Comparison of ENCODE assay signal across 9 cellular contexts in the genomic region with DNA sequence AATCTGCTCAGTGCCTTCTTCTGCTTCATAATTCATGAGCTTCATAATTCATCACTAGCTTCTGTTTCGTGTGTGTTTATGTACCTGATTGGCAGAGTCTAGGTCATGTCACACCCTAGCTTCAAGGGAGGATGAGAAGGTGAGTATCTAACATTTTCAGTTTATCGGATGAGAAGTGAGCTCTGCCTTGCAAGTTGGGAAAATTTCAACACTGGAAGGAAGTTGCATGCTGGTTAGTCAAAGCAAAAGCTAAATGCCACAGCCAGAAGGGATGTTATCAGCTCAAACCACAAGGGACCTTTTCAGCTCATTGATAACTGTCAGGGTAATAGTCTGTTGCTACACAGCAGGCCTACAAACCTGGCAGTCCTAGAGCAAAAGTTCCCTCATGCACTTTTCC. TPM values are rescaled to one million over a fixed set of nuclear protein-coding genes. Genes with fewer than 3 reads are reported as not detected.
A peak's percentile ranks its signal among the peaks of the same experiment; 100 is the strongest.
DNase-seq lines count a peak whose midpoint lies in the region; ATAC-seq and TF ChIP-seq lines count a peak whose summit lies in the region.
"Had no signal": no experiment of that assay in that cellular context is flagged by ENCODE, and none has a peak within 500 bp of the region (broad histone marks: within the 10 kb centered on the region; RNA-seq: fewer than 3 reads in every experiment).

No MANE protein-coding gene starts in this region.

- H3K4me1 ChIP-seq in HAP-1, result no peaks in the 10 kb centered on the region

- peaks cover 6% of the 10 kb centered on the region for H3K9me3 Mint-ChIP-seq in activated naive CD8-positive, alpha-beta T cell treated with anti-CD3 and anti-CD28 coated beads for 36 hours

- H3K4me1 Mint-ChIP-seq in activated naive CD8-positive, alpha-beta T cell treated with anti-CD3 and anti-CD28 coated beads for 36 hours, result peaks cover 29% of the 10 kb centered on the region

- H3K27ac Mint-ChIP-seq in activated naive CD8-positive, alpha-beta T cell treated with anti-CD3 and anti-CD28 coated beads for 36 hours, result peak overlapping the region; percentile 71

- peak; percentile 52 for ATAC-seq in GM21423 (IDR thresholded peaks at IDR 0.05; ENCODE audit: unreplicated experiment)
- ATAC-seq in omental fat pad (ENCODE audit: low FRiP score), result peak; percentile 70

- 0 out of 2 replicates have a peak, but pooled peaks cover 5% of the 10 kb centered on the region for H3K27me3 ChIP-seq in HAP-1 (ENCODE audit: low read depth)

- H3K36me3 Mint-ChIP-seq in activated naive CD8-positive, alpha-beta T cell treated with anti-CD3 and anti-CD28 coated beads for 36 hours, result peaks cover 1% of the 10 kb centered on the region

- in situ Hi-C loops in HAP-1 (cut with MboI; ENCODE audit: low sequenced_read_pairs), result no loop called here

- no peak overlapping the region for H3K4me3 ChIP-seq in HAP-1

- no peaks in the 10 kb centered on the region for H3K9me3 ChIP-seq in HAP-1

- no peaks in the 10 kb centered on the region for H3K27me3 Mint-ChIP-seq in activated naive CD8-positive, alpha-beta T cell treated with anti-CD3 and anti-CD28 coated beads for 36 hours

- DNase-seq in Kasumi-1 (lab: John Stamatoyannopoulos, UW) (peak; percentile 56 to 66), omental fat pad (ENCODE audit: low spot score) (no peak), HAP-1 (ENCODE audit: low spot score in 2 of 2) (no peak), HuH-7.5 (ENCODE audit: low spot score) (no peak), NCI-H2171 treated with DMSO at 0.1 percent for 48 hours (lab: John Stamatoyannopoulos, UW) (no peak)
- DNase-seq in activated naive CD8-positive, alpha-beta T cell treated with anti-CD3 and anti-CD28 coated beads for 36 hours, result no peak
- DNase-seq: foreskin melanocyte, NCI-H2227 treated with DMSO at 0.1 percent for 48 hours had no signal

- no peaks in the 10 kb centered on the region for H3K36me3 ChIP-seq in HAP-1 (replicated peaks)

- no peak for TF ChIP-seq CTCF in omental fat pad (IDR thresholded peaks at IDR 0.05)

- no peak overlapping the region for H3K4me3 Mint-ChIP-seq in activated naive CD8-positive, alpha-beta T cell treated with anti-CD3 and anti-CD28 coated beads for 36 hours

RNA-seq across cellular contexts. Expression of gene TNFSF10, which starts 7.3 kb away (rescaled TPM):
- 10 to 100 TPM; 52.4 to 55.2 TPM for total RNA-seq in activated naive CD8-positive, alpha-beta T cell treated with anti-CD3 and anti-CD28 coated beads for 36 hours
- total RNA-seq in omental fat pad, result 100 to 1,000 TPM in 2 of 4 donors, 10 to 100 TPM in 2; 23.8 to 220 (median 121) TPM

Comparison
In these comparisons a context has a peak if more than half of its experiments do, and no peak if none do; other contexts are left out.
1. DNase-seq: peak in Kasumi-1 (2 of 2); none in activated naive CD8-positive, alpha-beta T cell treated with anti-CD3 and anti-CD28 coated beads for 36 hours (single experiment), omental fat pad (single experiment), HAP-1 (0 of 2), HuH-7.5 (single experiment) and NCI-H2171 treated with DMSO at 0.1 percent for 48 hours (single experiment).